8 cellular contexts compared by ENCODE assay signal in genomic region chr16:54927125-54928015, GRCh38. TPM values are rescaled to one million over a fixed set of nuclear protein-coding genes. Genes with fewer than 3 reads are reported as not detected.
DNase-seq lines count a peak whose midpoint lies in the region; ATAC-seq, FAIRE-seq and TF ChIP-seq lines count a peak whose summit lies in the region.

No MANE protein-coding gene starts in this region.

- peaks cover 26% of the 10 kb centered on the region for H3K79me2 ChIP-seq in astrocyte (ENCODE audit: insufficient read depth, low read length)

- H3K27ac ChIP-seq in astrocyte (ENCODE audit: low read depth, low read length): no peak overlapping the region

- peak overlapping the region; percentile 74 for H3K4me3 ChIP-seq in MG63
- peak overlapping the region; percentile 82 for H3K4me3 ChIP-seq in astrocyte (ENCODE audit: insufficient read depth, low read depth, low read length)

- peak overlapping the region; percentile 77 for H3K9ac ChIP-seq in astrocyte (ENCODE audit: low read length)

- H3K36me3 ChIP-seq in MG63: peaks cover 17% of the 10 kb centered on the region
- no peaks in the 10 kb centered on the region for H3K36me3 ChIP-seq in astrocyte (ENCODE audit: insufficient read depth, low read length)

- POLR2A ChIA-PET in naive thymus-derived CD8-positive, alpha-beta T cell (lab: Charles Lee): no interaction called here

- peaks cover 22% of the 10 kb centered on the region for H4K20me1 ChIP-seq in astrocyte (ENCODE audit: insufficient read depth, low read length)

- peak overlapping the region; percentile 95 for H3K4me3 Mint-ChIP-seq in astrocyte (ENCODE audit: unreplicated experiment)
- peak overlapping the region; percentile 59 to 89 (median 86) for H3K4me3 Mint-ChIP-seq in naive thymus-derived CD8-positive, alpha-beta T cell

- H3K9me3 ChIP-seq in MG63 (no peaks in the 10 kb centered on the region), astrocyte (ENCODE audit: insufficient read depth, low read depth, low read length) (no peaks in the 10 kb centered on the region)

- peaks cover 6% of the 10 kb centered on the region for H3K27me3 Mint-ChIP-seq in astrocyte (ENCODE audit: low read depth, unreplicated experiment)
- H3K27me3 Mint-ChIP-seq in naive thymus-derived CD8-positive, alpha-beta T cell: peaks cover 42 to 74% (median 49%) of the 10 kb centered on the region in 5 donors

- H3K9me3 Mint-ChIP-seq in astrocyte (ENCODE audit: unreplicated experiment): peaks cover 4% of the 10 kb centered on the region
- peaks cover 0 to 15% (median 4%) of the 10 kb centered on the region in 9 donors for H3K9me3 Mint-ChIP-seq in naive thymus-derived CD8-positive, alpha-beta T cell

- H3K4me1 ChIP-seq in astrocyte (ENCODE audit: insufficient read depth, low read length): peaks cover 17% of the 10 kb centered on the region

- ATAC-seq in naive thymus-derived CD8-positive, alpha-beta T cell: no peak
- no peak for ATAC-seq in HG03095 (IDR thresholded peaks at IDR 0.05; ENCODE audit: unreplicated experiment)
- no peak for ATAC-seq in HG03159 (IDR thresholded peaks at IDR 0.05; ENCODE audit: unreplicated experiment)

- no peak for FAIRE-seq in astrocyte (lab: Jason Lieb, UNC)

- peak overlapping the region; percentile 2 for H2AFZ ChIP-seq in astrocyte (ENCODE audit: low read depth, low read length)

- peaks cover 10% of the 10 kb centered on the region for H3K4me1 Mint-ChIP-seq in astrocyte (ENCODE audit: low read depth, unreplicated experiment)
- peaks cover 8 to 33% (median 27%) of the 10 kb centered on the region in 4 donors for H3K4me1 Mint-ChIP-seq in naive thymus-derived CD8-positive, alpha-beta T cell

- no peaks in the 10 kb centered on the region for H3K27me3 ChIP-seq in MG63
- peaks cover 4% of the 10 kb centered on the region for H3K27me3 ChIP-seq in astrocyte (ENCODE audit: insufficient read depth, low read length)

- peak; percentile 27 for DNase-seq in CMK (ENCODE audit: low read depth)
- no peak for DNase-seq in MG63
- DNase-seq in astrocyte (ENCODE audit: low read depth): no peak
- DNase-seq in naive thymus-derived CD8-positive, alpha-beta T cell: no peak
- no peak for DNase-seq in NCI-H345 (lab: John Stamatoyannopoulos, UW)
- DNase-seq in NCI-H1048 (lab: John Stamatoyannopoulos, UW): no peak

- H3K4me2 ChIP-seq in astrocyte (ENCODE audit: low read length): peak overlapping the region; percentile 99

- no peak for TF ChIP-seq CTCF in astrocyte (IDR thresholded peaks at IDR 0.05; ENCODE audit: insufficient read depth, low read depth, low read length)

- no peaks in the 10 kb centered on the region for H3K36me3 Mint-ChIP-seq in astrocyte (ENCODE audit: low read depth, unreplicated experiment)
- H3K36me3 Mint-ChIP-seq in naive thymus-derived CD8-positive, alpha-beta T cell: peaks cover 0 to 18% (median 0%) of the 10 kb centered on the region in 3 donors

- H3K27ac Mint-ChIP-seq in astrocyte (ENCODE audit: unreplicated experiment): peak overlapping the region; percentile 95
- no peak overlapping the region for H3K27ac Mint-ChIP-seq in naive thymus-derived CD8-positive, alpha-beta T cell

RNA-seq across cellular contexts. Expression of gene IRX5, which starts 3.3 kb away (rescaled TPM):
- 16.7 and 26.4 TPM in 2 replicates for total RNA-seq in MG63 (2014; rRNA removed; shearing (Covaris generic); ENCODE audit: low replicate concordance)
- 0.57 and 0.75 TPM in 2 replicates for total RNA-seq in astrocyte
- total RNA-seq in naive thymus-derived CD8-positive, alpha-beta T cell: not detected
- not detected for polyA plus RNA-seq in naive thymus-derived CD8-positive, alpha-beta T cell

Comparison
In these comparisons a context has a peak if more than half of its experiments do, and no peak if none do; other contexts are left out.
1. RNA of gene IRX5, which starts 3.3 kb away (total RNA-seq): 16.7 to 26.4 TPM in MG63; 0.57 to 0.75 TPM in astrocyte and not detected in naive thymus-derived CD8-positive, alpha-beta T cell; every median in the first group is over 10 times any median in the second.